Comparison of ENCODE assay signal across 1 cellular context in the genomic region with DNA sequence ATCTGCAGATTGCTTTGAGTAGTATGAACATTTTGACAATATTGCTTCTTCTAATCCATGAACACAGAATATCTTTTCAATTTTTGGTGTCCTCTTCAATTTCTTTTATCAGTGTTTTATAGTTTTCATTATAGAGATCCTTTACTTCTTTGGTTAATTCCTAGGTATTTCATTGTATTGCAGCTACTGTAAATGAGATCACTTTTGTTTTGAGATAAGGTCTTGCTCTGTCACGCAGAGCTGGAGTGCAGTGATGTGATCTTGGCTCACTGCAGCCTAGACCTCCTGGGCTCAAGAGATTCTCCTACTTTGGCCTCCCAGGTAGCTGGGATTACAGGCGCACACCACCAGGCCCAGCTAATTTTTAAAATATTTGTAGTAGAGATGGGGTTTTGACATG.
A peak's percentile ranks its signal among the peaks of the same experiment; 100 is the strongest.
TF ChIP-seq lines count a peak whose summit lies in the region.

No MANE protein-coding gene starts in this region.

TF ChIP-seq in K562, 482 proteins besides CTCF, POLR2A, EP300 and RAD21 (continued from another document and continues in another):
- TF ChIP-seq, protein P1, sequence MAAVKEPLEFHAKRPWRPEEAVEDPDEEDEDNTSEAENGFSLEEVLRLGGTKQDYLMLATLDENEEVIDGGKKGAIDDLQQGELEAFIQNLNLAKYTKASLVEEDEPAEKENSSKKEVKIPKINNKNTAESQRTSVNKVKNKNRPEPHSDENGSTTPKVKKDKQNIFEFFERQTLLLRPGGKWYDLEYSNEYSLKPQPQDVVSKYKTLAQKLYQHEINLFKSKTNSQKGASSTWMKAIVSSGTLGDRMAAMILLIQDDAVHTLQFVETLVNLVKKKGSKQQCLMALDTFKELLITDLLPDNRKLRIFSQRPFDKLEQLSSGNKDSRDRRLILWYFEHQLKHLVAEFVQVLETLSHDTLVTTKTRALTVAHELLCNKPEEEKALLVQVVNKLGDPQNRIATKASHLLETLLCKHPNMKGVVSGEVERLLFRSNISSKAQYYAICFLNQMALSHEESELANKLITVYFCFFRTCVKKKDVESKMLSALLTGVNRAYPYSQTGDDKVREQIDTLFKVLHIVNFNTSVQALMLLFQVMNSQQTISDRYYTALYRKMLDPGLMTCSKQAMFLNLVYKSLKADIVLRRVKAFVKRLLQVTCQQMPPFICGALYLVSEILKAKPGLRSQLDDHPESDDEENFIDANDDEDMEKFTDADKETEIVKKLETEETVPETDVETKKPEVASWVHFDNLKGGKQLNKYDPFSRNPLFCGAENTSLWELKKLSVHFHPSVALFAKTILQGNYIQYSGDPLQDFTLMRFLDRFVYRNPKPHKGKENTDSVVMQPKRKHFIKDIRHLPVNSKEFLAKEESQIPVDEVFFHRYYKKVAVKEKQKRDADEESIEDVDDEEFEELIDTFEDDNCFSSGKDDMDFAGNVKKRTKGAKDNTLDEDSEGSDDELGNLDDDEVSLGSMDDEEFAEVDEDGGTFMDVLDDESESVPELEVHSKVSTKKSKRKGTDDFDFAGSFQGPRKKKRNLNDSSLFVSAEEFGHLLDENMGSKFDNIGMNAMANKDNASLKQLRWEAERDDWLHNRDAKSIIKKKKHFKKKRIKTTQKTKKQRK (IDR thresholded peaks at IDR 0.05; ENCODE audit: borderline replicate concordance, low read depth, low read length), result no peak
- TF ChIP-seq CBFA2T2 (conservative IDR thresholded peaks at IDR 0.05) (peak; percentile 46; the same call in 1 of the 2 replicates), CREM (IDR thresholded peaks at IDR 0.05; ENCODE audit: low read depth) (no peak), KDM4B (IDR thresholded peaks at IDR 0.05; ENCODE audit: borderline replicate concordance in 2 of 2, low read depth in 1 of 2) (no peak), FIP1L1 (IDR thresholded peaks at IDR 0.05; ENCODE audit: low read depth, low read length, poor library complexity, severe bottlenecking) (no peak), RBM14 (IDR thresholded peaks at IDR 0.05; ENCODE audit: borderline replicate concordance, insufficient read depth, low read depth, low read length) (no peak), ZNF507 (tag; conservative IDR thresholded peaks at IDR 0.05) (no peak), TEAD1 (CRISPR knock-in tag; IDR thresholded peaks at IDR 0.05) (no peak), HMGN3 (IDR thresholded peaks at IDR 0.05; ENCODE audit: borderline replicate concordance, extremely low read depth, insufficient read length, low read depth, low read length) (no peak), BRD9 (IDR thresholded peaks at IDR 0.05; ENCODE audit: low read depth, partially characterized antibody) (peak; percentile 89), KDM1A (IDR thresholded peaks at IDR 0.05) (0 out of 4 replicates have a peak, but pooled peaks of 1 of the 2 experiments have one; percentile 43), CCAR2 (IDR thresholded peaks at IDR 0.05; ENCODE audit: low read depth, low read length) (no peak), E2F3 (CRISPR knock-in tag; IDR thresholded peaks at IDR 0.05) (no peak), BRD4 (IDR thresholded peaks at IDR 0.05) (no peak), FOXJ3 (CRISPR knock-in tag; IDR thresholded peaks at IDR 0.05) (no peak), POLR2B (IDR thresholded peaks at IDR 0.05; ENCODE audit: low read depth, partially characterized antibody) (no peak), CAMTA2 (CRISPR knock-in tag; conservative IDR thresholded peaks at IDR 0.05) (no peak), PHF21A (IDR thresholded peaks at IDR 0.05; ENCODE audit: borderline replicate concordance, low read depth) (no peak), POLR3A (IDR thresholded peaks at IDR 0.05; ENCODE audit: borderline replicate concordance, extremely low read depth, insufficient read depth, insufficient read length) (no peak), LEF1 (IDR thresholded peaks at IDR 0.05) (no peak), ARNT (IDR thresholded peaks at IDR 0.05) (no peak), TCFL5 (CRISPR knock-in tag; conservative IDR thresholded peaks at IDR 0.05) (no peak), ZFP30 (CRISPR knock-in tag; IDR thresholded peaks at IDR 0.05; ENCODE audit: borderline replicate concordance) (no peak), GATAD2B (IDR thresholded peaks at IDR 0.05; ENCODE audit: borderline replicate concordance) (no peak), ZBTB8A (IDR thresholded peaks at IDR 0.05; ENCODE audit: partially characterized antibody) (no peak), ZNF75A (CRISPR knock-in tag; IDR thresholded peaks at IDR 0.05) (no peak), LCOR (CRISPR knock-in tag; IDR thresholded peaks at IDR 0.05) (no peak), FOXK2 (conservative IDR thresholded peaks at IDR 0.05 in 1 of 2, IDR thresholded peaks at IDR 0.05 in 1 of 2; ENCODE audit: low read depth in 2 of 2) (no peak), ETV6 (IDR thresholded peaks at IDR 0.05; ENCODE audit: borderline replicate concordance in 1 of 2, low read depth in 2 of 2, low read length in 1 of 2) (no peak), ETV6 (CRISPR knock-in tag; IDR thresholded peaks at IDR 0.05; ENCODE audit: borderline replicate concordance) (no peak)
- TF ChIP-seq, protein P2, sequence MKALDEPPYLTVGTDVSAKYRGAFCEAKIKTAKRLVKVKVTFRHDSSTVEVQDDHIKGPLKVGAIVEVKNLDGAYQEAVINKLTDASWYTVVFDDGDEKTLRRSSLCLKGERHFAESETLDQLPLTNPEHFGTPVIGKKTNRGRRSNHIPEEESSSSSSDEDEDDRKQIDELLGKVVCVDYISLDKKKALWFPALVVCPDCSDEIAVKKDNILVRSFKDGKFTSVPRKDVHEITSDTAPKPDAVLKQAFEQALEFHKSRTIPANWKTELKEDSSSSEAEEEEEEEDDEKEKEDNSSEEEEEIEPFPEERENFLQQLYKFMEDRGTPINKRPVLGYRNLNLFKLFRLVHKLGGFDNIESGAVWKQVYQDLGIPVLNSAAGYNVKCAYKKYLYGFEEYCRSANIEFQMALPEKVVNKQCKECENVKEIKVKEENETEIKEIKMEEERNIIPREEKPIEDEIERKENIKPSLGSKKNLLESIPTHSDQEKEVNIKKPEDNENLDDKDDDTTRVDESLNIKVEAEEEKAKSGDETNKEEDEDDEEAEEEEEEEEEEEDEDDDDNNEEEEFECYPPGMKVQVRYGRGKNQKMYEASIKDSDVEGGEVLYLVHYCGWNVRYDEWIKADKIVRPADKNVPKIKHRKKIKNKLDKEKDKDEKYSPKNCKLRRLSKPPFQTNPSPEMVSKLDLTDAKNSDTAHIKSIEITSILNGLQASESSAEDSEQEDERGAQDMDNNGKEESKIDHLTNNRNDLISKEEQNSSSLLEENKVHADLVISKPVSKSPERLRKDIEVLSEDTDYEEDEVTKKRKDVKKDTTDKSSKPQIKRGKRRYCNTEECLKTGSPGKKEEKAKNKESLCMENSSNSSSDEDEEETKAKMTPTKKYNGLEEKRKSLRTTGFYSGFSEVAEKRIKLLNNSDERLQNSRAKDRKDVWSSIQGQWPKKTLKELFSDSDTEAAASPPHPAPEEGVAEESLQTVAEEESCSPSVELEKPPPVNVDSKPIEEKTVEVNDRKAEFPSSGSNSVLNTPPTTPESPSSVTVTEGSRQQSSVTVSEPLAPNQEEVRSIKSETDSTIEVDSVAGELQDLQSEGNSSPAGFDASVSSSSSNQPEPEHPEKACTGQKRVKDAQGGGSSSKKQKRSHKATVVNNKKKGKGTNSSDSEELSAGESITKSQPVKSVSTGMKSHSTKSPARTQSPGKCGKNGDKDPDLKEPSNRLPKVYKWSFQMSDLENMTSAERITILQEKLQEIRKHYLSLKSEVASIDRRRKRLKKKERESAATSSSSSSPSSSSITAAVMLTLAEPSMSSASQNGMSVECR (CRISPR knock-in tag; IDR thresholded peaks at IDR 0.05), result no peak
- TF ChIP-seq, protein P3, sequence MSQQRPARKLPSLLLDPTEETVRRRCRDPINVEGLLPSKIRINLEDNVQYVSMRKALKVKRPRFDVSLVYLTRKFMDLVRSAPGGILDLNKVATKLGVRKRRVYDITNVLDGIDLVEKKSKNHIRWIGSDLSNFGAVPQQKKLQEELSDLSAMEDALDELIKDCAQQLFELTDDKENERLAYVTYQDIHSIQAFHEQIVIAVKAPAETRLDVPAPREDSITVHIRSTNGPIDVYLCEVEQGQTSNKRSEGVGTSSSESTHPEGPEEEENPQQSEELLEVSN (IDR thresholded peaks at IDR 0.05; ENCODE audit: borderline replicate concordance in 1 of 2, extremely low read depth in 1 of 2, insufficient read depth in 1 of 2, insufficient read length in 1 of 2, low read depth in 1 of 2, low read length in 1 of 2, poor library complexity in 1 of 2, severe bottlenecking in 1 of 2), result no peak
- TF ChIP-seq, protein P4, sequence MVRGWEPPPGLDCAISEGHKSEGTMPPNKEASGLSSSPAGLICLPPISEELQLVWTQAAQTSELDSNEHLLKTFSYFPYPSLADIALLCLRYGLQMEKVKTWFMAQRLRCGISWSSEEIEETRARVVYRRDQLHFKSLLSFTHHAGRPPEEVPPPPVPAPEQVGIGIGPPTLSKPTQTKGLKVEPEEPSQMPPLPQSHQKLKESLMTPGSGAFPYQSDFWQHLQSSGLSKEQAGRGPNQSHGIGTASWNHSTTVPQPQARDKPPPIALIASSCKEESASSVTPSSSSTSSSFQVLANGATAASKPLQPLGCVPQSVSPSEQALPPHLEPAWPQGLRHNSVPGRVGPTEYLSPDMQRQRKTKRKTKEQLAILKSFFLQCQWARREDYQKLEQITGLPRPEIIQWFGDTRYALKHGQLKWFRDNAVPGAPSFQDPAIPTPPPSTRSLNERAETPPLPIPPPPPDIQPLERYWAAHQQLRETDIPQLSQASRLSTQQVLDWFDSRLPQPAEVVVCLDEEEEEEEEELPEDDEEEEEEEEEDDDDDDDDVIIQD (CRISPR knock-in tag; IDR thresholded peaks at IDR 0.05), result no peak
- TF ChIP-seq, protein P5, sequence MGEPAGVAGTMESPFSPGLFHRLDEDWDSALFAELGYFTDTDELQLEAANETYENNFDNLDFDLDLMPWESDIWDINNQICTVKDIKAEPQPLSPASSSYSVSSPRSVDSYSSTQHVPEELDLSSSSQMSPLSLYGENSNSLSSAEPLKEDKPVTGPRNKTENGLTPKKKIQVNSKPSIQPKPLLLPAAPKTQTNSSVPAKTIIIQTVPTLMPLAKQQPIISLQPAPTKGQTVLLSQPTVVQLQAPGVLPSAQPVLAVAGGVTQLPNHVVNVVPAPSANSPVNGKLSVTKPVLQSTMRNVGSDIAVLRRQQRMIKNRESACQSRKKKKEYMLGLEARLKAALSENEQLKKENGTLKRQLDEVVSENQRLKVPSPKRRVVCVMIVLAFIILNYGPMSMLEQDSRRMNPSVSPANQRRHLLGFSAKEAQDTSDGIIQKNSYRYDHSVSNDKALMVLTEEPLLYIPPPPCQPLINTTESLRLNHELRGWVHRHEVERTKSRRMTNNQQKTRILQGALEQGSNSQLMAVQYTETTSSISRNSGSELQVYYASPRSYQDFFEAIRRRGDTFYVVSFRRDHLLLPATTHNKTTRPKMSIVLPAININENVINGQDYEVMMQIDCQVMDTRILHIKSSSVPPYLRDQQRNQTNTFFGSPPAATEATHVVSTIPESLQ (CRISPR knock-in tag; IDR thresholded peaks at IDR 0.05), result no peak
- TF ChIP-seq, protein P6, sequence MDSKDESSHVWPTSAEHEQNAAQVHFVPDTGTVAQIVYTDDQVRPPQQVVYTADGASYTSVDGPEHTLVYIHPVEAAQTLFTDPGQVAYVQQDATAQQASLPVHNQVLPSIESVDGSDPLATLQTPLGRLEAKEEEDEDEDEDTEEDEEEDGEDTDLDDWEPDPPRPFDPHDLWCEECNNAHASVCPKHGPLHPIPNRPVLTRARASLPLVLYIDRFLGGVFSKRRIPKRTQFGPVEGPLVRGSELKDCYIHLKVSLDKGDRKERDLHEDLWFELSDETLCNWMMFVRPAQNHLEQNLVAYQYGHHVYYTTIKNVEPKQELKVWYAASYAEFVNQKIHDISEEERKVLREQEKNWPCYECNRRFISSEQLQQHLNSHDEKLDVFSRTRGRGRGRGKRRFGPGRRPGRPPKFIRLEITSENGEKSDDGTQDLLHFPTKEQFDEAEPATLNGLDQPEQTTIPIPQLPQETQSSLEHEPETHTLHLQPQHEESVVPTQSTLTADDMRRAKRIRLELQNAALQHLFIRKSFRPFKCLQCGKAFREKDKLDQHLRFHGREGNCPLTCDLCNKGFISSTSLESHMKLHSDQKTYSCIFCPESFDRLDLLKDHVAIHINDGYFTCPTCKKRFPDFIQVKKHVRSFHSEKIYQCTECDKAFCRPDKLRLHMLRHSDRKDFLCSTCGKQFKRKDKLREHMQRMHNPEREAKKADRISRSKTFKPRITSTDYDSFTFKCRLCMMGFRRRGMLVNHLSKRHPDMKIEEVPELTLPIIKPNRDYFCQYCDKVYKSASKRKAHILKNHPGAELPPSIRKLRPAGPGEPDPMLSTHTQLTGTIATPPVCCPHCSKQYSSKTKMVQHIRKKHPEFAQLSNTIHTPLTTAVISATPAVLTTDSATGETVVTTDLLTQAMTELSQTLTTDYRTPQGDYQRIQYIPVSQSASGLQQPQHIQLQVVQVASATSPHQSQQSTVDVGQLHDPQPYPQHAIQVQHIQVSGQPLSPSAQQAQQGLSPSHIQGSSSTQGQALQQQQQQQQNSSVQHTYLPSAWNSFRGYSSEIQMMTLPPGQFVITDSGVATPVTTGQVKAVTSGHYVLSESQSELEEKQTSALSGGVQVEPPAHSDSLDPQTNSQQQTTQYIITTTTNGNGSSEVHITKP (IDR thresholded peaks at IDR 0.05; ENCODE audit: partially characterized antibody), result no peak
- TF ChIP-seq, protein P7, sequence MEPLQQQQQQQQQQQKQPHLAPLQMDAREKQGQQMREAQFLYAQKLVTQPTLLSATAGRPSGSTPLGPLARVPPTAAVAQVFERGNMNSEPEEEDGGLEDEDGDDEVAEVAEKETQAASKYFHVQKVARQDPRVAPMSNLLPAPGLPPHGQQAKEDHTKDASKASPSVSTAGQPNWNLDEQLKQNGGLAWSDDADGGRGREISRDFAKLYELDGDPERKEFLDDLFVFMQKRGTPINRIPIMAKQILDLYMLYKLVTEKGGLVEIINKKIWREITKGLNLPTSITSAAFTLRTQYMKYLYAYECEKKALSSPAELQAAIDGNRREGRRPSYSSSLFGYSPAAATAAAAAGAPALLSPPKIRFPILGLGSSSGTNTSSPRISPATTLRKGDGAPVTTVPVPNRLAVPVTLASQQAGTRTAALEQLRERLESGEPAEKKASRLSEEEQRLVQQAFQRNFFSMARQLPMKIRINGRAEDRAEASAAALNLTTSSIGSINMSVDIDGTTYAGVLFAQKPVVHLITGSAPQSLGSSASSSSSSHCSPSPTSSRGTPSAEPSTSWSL (CRISPR knock-in tag; IDR thresholded peaks at IDR 0.05; ENCODE audit: borderline replicate concordance), result no peak
- TF ChIP-seq, protein P8, sequence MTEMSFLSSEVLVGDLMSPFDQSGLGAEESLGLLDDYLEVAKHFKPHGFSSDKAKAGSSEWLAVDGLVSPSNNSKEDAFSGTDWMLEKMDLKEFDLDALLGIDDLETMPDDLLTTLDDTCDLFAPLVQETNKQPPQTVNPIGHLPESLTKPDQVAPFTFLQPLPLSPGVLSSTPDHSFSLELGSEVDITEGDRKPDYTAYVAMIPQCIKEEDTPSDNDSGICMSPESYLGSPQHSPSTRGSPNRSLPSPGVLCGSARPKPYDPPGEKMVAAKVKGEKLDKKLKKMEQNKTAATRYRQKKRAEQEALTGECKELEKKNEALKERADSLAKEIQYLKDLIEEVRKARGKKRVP (CRISPR knock-in tag; IDR thresholded peaks at IDR 0.05), result peak; percentile 61
